In genomic region chr22:20239951-20240773, GRCh38 we compare ENCODE assay signal across 10 cellular contexts. TPM values are rescaled to one million over a fixed set of nuclear protein-coding genes. Genes with fewer than 3 reads are reported as not detected.
DNase-seq lines count a peak whose midpoint lies in the region; ATAC-seq and TF ChIP-seq lines count a peak whose summit lies in the region.
"Had no signal": no experiment of that assay in that cellular context is flagged by ENCODE, and none has a peak within 500 bp of the region (broad histone marks: within the 10 kb centered on the region; RNA-seq: fewer than 3 reads in every experiment).

No MANE protein-coding gene starts in this region.

- TF ChIP-seq CTCF in BE2C (IDR thresholded peaks at IDR 0.05; ENCODE audit: low read depth, low read length), result no peak
- TF ChIP-seq CTCF in choroid plexus epithelial cell (conservative IDR thresholded peaks at IDR 0.05; ENCODE audit: low read depth, low read length), result no peak

- peaks cover 43% of the 10 kb centered on the region for H3K4me1 ChIP-seq in BE2C

- ATAC-seq in GM18519 (IDR thresholded peaks at IDR 0.05; ENCODE audit: low FRiP score, unreplicated experiment) (no peak), HG02884 (IDR thresholded peaks at IDR 0.05; ENCODE audit: unreplicated experiment) (no peak), sciatic nerve (no peak)

- DNase-seq in BE2C (peak; percentile 49), NCI-H1694 (lab: John Stamatoyannopoulos, UW) (peak; percentile 58), choroid plexus epithelial cell (ENCODE audit: low read depth) (peak; percentile 17), middle frontal gyrus (ENCODE audit: extremely low spot score, low spot score) (peak; percentile 37), sciatic nerve (ENCODE audit: low spot score) (no peak)
- DNase-seq in activated naive CD4-positive, alpha-beta T cell treated with anti-CD3 and anti-CD28 coated beads, Interleukin-2, amount 50 U/mL, for 16 hours, result no peak
- DNase-seq: KG1, NCI-H526 treated with DMSO at 0.1 percent for 48 hours had no signal

- no peaks in the 10 kb centered on the region for H3K9me3 ChIP-seq in BE2C

- intact Hi-C loops in sciatic nerve (cut with DNase I), result no loop called here

- H3K36me3 ChIP-seq in BE2C, result no peaks in the 10 kb centered on the region; the same call in 1 of the 2 replicates

- H3K4me3 ChIP-seq in BE2C (ENCODE audit: low read depth, low read length) (no peak overlapping the region), choroid plexus epithelial cell (ENCODE audit: low read depth, low read length) (no peak overlapping the region)

- no peaks in the 10 kb centered on the region for H3K27me3 ChIP-seq in BE2C

RNA-seq across cellular contexts. Expression of gene RTN4R, which starts 28.0 kb away (rescaled TPM):
- polyA plus RNA-seq in BE2C (2012; ENCODE audit: insufficient read depth, insufficient read length, low read depth), result 68.7 TPM
- 4.4 TPM for total RNA-seq in sciatic nerve

Comparison
In these comparisons a context has a peak if more than half of its experiments do, and no peak if none do; other contexts are left out.
1. DNase-seq: peak in BE2C (single experiment), NCI-H1694 (single experiment), choroid plexus epithelial cell (single experiment) and middle frontal gyrus (single experiment); none in activated naive CD4-positive, alpha-beta T cell treated with anti-CD3 and anti-CD28 coated beads, Interleukin-2, amount 50 U/mL, for 16 hours (single experiment) and sciatic nerve (single experiment).